ENCODE assay signal across 1 cellular context in the genomic region with DNA sequence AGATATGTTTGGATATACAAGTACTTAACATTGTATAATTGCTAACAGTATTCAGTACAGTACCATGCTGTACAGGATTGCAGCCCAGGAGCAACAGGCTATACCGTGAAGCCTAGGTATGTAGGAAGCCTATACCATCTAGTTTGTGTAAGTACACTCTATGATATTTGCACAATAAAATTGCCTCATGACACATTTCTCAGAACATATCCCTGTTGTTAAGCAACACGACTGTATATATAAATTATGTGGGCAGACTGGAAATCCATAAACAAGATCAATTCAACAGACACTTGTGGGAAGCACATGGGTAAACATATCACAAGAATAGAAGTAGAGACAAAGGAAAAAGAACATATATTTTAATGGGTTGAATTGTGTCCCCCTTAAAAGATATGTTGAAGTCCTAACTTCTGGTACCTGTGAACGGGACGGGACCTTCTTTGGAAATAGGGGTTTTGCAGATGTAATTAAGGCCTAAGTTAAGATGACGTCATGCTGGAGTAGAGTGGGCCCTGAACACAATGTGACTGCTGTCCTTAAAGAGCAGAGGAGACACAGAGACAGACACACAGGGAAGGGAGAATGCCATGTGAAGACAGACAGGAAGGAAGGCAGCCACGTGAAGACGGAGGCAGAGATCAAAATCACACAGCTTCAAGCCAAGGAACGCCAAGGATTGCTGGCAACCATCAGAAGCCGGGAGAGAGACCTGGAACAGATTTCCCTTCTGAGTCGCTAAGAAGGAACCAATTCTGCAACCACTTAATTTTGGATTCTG.
TF ChIP-seq lines count a peak whose summit lies in the region.

No MANE protein-coding gene starts in this region.

TF ChIP-seq in WTC11, 78 proteins besides CTCF, POLR2A, EP300 and RAD21 (continued from another document):
- TF ChIP-seq, protein P1, sequence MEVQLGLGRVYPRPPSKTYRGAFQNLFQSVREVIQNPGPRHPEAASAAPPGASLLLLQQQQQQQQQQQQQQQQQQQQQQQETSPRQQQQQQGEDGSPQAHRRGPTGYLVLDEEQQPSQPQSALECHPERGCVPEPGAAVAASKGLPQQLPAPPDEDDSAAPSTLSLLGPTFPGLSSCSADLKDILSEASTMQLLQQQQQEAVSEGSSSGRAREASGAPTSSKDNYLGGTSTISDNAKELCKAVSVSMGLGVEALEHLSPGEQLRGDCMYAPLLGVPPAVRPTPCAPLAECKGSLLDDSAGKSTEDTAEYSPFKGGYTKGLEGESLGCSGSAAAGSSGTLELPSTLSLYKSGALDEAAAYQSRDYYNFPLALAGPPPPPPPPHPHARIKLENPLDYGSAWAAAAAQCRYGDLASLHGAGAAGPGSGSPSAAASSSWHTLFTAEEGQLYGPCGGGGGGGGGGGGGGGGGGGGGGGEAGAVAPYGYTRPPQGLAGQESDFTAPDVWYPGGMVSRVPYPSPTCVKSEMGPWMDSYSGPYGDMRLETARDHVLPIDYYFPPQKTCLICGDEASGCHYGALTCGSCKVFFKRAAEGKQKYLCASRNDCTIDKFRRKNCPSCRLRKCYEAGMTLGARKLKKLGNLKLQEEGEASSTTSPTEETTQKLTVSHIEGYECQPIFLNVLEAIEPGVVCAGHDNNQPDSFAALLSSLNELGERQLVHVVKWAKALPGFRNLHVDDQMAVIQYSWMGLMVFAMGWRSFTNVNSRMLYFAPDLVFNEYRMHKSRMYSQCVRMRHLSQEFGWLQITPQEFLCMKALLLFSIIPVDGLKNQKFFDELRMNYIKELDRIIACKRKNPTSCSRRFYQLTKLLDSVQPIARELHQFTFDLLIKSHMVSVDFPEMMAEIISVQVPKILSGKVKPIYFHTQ (CRISPR knock-in tag; IDR thresholded peaks at IDR 0.05), result no peak
- TF ChIP-seq, protein P2, sequence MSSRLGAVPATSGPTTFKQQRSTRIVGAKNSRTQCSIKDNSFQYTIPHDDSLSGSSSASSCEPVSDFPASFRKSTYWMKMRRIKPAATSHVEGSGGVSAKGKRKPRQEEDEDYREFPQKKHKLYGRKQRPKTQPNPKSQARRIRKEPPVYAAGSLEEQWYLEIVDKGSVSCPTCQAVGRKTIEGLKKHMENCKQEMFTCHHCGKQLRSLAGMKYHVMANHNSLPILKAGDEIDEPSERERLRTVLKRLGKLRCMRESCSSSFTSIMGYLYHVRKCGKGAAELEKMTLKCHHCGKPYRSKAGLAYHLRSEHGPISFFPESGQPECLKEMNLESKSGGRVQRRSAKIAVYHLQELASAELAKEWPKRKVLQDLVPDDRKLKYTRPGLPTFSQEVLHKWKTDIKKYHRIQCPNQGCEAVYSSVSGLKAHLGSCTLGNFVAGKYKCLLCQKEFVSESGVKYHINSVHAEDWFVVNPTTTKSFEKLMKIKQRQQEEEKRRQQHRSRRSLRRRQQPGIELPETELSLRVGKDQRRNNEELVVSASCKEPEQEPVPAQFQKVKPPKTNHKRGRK (CRISPR knock-in tag; IDR thresholded peaks at IDR 0.05; ENCODE audit: borderline replicate concordance), result no peak
